In genomic region chr17:36948717-36949460, GRCh38 we compare ENCODE assay signal across 1 cellular context.
TF ChIP-seq lines count a peak whose summit lies in the region.

Gene AATF (plus strand): TSS chr17:36948954. CDS start chr17:36949126, 172 bp downstream.

TF ChIP-seq in K562, 482 proteins besides CTCF, POLR2A, EP300 and RAD21 (continued from another document and continues in another):
- no peak for TF ChIP-seq CHD7 (IDR thresholded peaks at IDR 0.05; ENCODE audit: low read depth, low read length)
- TF ChIP-seq ZNF589 (CRISPR knock-in tag; IDR thresholded peaks at IDR 0.05; ENCODE audit: low read depth): no peak
- TF ChIP-seq ZNF174 (CRISPR knock-in tag; IDR thresholded peaks at IDR 0.05): no peak
- no peak for TF ChIP-seq CBX5 (IDR thresholded peaks at IDR 0.05; ENCODE audit: borderline replicate concordance, low read depth)
- no peak for TF ChIP-seq FUS (optimal IDR thresholded peaks at IDR 0.05; ENCODE audit: low read depth, low read length)
- TF ChIP-seq ZBTB5 (IDR thresholded peaks at IDR 0.05): no peak
- TF ChIP-seq KDM1A (IDR thresholded peaks at IDR 0.05): 0 out of 4 replicates have a peak, but pooled peaks of 1 of the 2 experiments have one; percentile 5
- no peak for TF ChIP-seq SFPQ (IDR thresholded peaks at IDR 0.05; ENCODE audit: low read depth, low read length)
- TF ChIP-seq NCOA6 (IDR thresholded peaks at IDR 0.05): no peak
- TF ChIP-seq STAT5A (IDR thresholded peaks at IDR 0.05; ENCODE audit: borderline replicate concordance, low read length): no peak
- no peak for TF ChIP-seq ZNF445 (CRISPR knock-in tag; IDR thresholded peaks at IDR 0.05; ENCODE audit: low read depth)
- no peak for TF ChIP-seq ZNF165 (CRISPR knock-in tag; IDR thresholded peaks at IDR 0.05; ENCODE audit: borderline replicate concordance)
- peak; percentile 98 for TF ChIP-seq TFE3 (CRISPR knock-in tag; IDR thresholded peaks at IDR 0.05)
- no peak for TF ChIP-seq STAT5B (CRISPR knock-in tag; IDR thresholded peaks at IDR 0.05)
- TF ChIP-seq VEZF1 (CRISPR knock-in tag; IDR thresholded peaks at IDR 0.05): peak; percentile 69
- TF ChIP-seq RNF219 (CRISPR knock-in tag; IDR thresholded peaks at IDR 0.05): no peak
- TF ChIP-seq FOSL1 (tag; conservative IDR thresholded peaks at IDR 0.05): no peak; the same call in none of the 2 replicates
- no peak for TF ChIP-seq ADNP (tag; IDR thresholded peaks at IDR 0.05)
- no peak for TF ChIP-seq TCF7 (IDR thresholded peaks at IDR 0.05; ENCODE audit: borderline replicate concordance)
- peak; percentile 16 for TF ChIP-seq NEUROD1 (IDR thresholded peaks at IDR 0.05; ENCODE audit: borderline replicate concordance, low read depth, low read length, partially characterized antibody)
- TF ChIP-seq SOX6 (IDR thresholded peaks at IDR 0.05): peak; percentile 62; the same call in 1 of the 2 replicates
- no peak for TF ChIP-seq ZNF282 (CRISPR knock-in tag; IDR thresholded peaks at IDR 0.05)
- peak; percentile 31 for TF ChIP-seq HMGN3 (IDR thresholded peaks at IDR 0.05; ENCODE audit: borderline replicate concordance, extremely low read depth, insufficient read length, low read depth, low read length)
- peak in 1 of 2 experiments; percentile 54; a peak in 2 of 4 replicates for TF ChIP-seq UBTF (IDR thresholded peaks at IDR 0.05; ENCODE audit: borderline replicate concordance in 1 of 2, low read depth in 2 of 2, low read length in 2 of 2)
- peak; percentile 87 for TF ChIP-seq GABPB1 (CRISPR knock-in tag; IDR thresholded peaks at IDR 0.05)
- peak; percentile 97 for TF ChIP-seq E2F3 (CRISPR knock-in tag; IDR thresholded peaks at IDR 0.05)
- TF ChIP-seq ZBTB2 (IDR thresholded peaks at IDR 0.05): peak; percentile 95
- no peak for TF ChIP-seq KHSRP (IDR thresholded peaks at IDR 0.05)
- TF ChIP-seq SPI1 (IDR thresholded peaks at IDR 0.05; ENCODE audit: borderline replicate concordance, low read depth, low read length): 0 out of 2 replicates have a peak, but pooled peaks have one; percentile 57
- no peak for TF ChIP-seq TCFL5 (CRISPR knock-in tag; conservative IDR thresholded peaks at IDR 0.05)
- TF ChIP-seq CCNT2 (IDR thresholded peaks at IDR 0.05; ENCODE audit: borderline replicate concordance, extremely low read depth, insufficient read length, low read depth, low read length): peak; percentile 68
